Comparison of ENCODE assay signal across 8 cellular contexts in the genomic region with DNA sequence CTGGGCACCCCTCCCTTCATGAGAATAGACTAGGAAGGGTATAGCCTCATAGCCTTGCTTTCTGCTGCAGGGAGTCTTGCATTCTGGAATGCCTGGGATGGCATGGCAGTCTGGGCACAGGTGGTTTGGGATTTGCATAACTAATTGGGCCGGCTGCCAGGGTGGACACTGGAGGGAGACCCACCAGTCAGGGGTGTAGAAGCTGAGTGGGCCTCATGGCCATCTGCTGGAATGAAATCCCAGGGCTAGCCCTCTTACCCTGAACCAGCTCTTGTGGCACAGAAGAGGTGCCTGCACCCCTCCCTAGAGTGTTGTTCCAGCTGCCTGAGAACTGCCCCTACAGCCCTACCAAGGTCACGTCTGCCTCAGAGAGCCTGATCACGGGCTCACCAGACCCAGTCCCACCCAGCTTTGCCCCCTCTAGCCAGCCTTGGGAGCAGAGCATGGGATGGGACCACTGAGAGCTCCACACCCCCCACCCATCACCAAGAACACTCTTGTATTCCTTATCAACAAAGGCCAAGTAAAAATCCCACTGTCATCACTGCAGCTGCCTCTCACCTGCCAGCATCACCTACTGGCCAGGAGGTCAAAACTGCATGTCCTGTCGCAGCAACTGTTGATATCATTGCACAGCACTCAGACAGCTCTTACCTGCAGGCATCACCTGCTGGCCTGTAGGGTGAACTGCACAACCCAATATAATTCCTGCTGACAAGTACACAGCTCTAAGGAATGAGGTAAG.
A peak's percentile ranks its signal among the peaks of the same experiment; 100 is the strongest.
DNase-seq lines count a peak whose midpoint lies in the region; ATAC-seq and TF ChIP-seq lines count a peak whose summit lies in the region.
"Had no signal": no experiment of that assay in that cellular context is flagged by ENCODE, and none has a peak within 500 bp of the region (broad histone marks: within the 10 kb centered on the region; RNA-seq: fewer than 3 reads in every experiment).

No MANE protein-coding gene starts in this region.

- H4K20me1 ChIP-seq in fibroblast of lung (ENCODE audit: control insufficient read depth, extremely low read depth, insufficient read depth, low read length): no peaks in the 10 kb centered on the region

- 80 to 91% (median 89%) methylated on average over 4 of the region's 4 CpGs for WGBS in psoas muscle, 3 donors

- H3K4me3 ChIP-seq in fibroblast of lung (replicated peaks in 1 of 4; ENCODE audit: control extremely low read depth in 1 of 4, insufficient read depth in 1 of 4, low read depth in 3 of 4, low read length in 4 of 4) (no peak overlapping the region), psoas muscle (no peak overlapping the region)

- H3K36me3 ChIP-seq in fibroblast of lung (ENCODE audit: control insufficient read depth, insufficient read depth, low read length) (peaks cover 11% of the 10 kb centered on the region), psoas muscle (ENCODE audit: insufficient read depth in 1 of 2, low read depth in 1 of 2) (peaks cover 2 to 46% of the 10 kb centered on the region in 2 donors)

- DNase-seq in NCI-H526 (lab: John Stamatoyannopoulos, UW) (peak; percentile 15 to 46), fibroblast of lung (ENCODE audit: low read depth in 2 of 2) (peak in 1 of 2 donors; percentile 20), psoas muscle (peak; percentile 13 to 34), GF-D8 (lab: John Stamatoyannopoulos, UW) (no peak), NCI-H187 (lab: John Stamatoyannopoulos, UW) (no peak)
- DNase-seq: effector memory CD8-positive, alpha-beta T cell had no signal

- no peak overlapping the region for H3K9ac ChIP-seq in fibroblast of lung (ENCODE audit: insufficient read depth, low read length)

- H3K27ac ChIP-seq in fibroblast of lung (ENCODE audit: insufficient read depth, low read length) (no peak overlapping the region), psoas muscle (no peak overlapping the region)

- peak; percentile 64 for TF ChIP-seq CTCF in GM12873 (IDR thresholded peaks at IDR 0.05; ENCODE audit: insufficient read depth, low read depth, low read length, missing control alignments)
- TF ChIP-seq CTCF in fibroblast of lung (conservative IDR thresholded peaks at IDR 0.05 in 1 of 2, IDR thresholded peaks at IDR 0.05 in 1 of 2; ENCODE audit: low read depth in 1 of 2, low read length in 2 of 2): peak; percentile 21 to 30
- peak; percentile 43 for TF ChIP-seq CTCF in psoas muscle (IDR thresholded peaks at IDR 0.05)

- H3K4me2 ChIP-seq in fibroblast of lung (ENCODE audit: extremely low read depth, insufficient read depth, low read length): no peak overlapping the region

- ATAC-seq in psoas muscle (peak; percentile 60 to 83 (median 73)), HG03108 (IDR thresholded peaks at IDR 0.05; ENCODE audit: unreplicated experiment) (no peak)
- ATAC-seq: effector memory CD8-positive, alpha-beta T cell had no signal

- intact Hi-C loops in psoas muscle (cut with DNase I): no loop called here

- H3K9me3 ChIP-seq in fibroblast of lung (ENCODE audit: control insufficient read depth, insufficient read depth, low read depth, low read length) (no peaks in the 10 kb centered on the region), psoas muscle (peaks cover 20% of the 10 kb centered on the region)

- H3K27me3 ChIP-seq in fibroblast of lung (ENCODE audit: control insufficient read depth, insufficient read depth, low read length) (no peaks in the 10 kb centered on the region), psoas muscle (ENCODE audit: insufficient read depth in 3 of 3, low read length in 2 of 3) (no peaks in the 10 kb centered on the region)

- H3K4me1 ChIP-seq in fibroblast of lung (ENCODE audit: control insufficient read depth, extremely low read depth, insufficient read depth, low read length) (no peaks in the 10 kb centered on the region), psoas muscle (no peaks in the 10 kb centered on the region)

- H3K79me2 ChIP-seq in fibroblast of lung (ENCODE audit: control insufficient read depth, insufficient read depth, low read length): peaks cover 13% of the 10 kb centered on the region

- no peak overlapping the region for H2AFZ ChIP-seq in fibroblast of lung (ENCODE audit: low read length)

Comparison
In these comparisons a context has a peak if more than half of its experiments do, and no peak if none do; other contexts are left out.
1. DNase-seq: peak in NCI-H526 (2 of 2) and psoas muscle (2 of 2); none in GF-D8 (single experiment) and NCI-H187 (0 of 2).
2. Peak in every context shown above with its lines, with median percentiles within 50 percentile points of each other: CTCF ChIP-seq.